ENCODE assay signal across 13 cellular contexts in genomic region chr16:27264151-27264550, GRCh38. TPM values are rescaled to one million over a fixed set of nuclear protein-coding genes. Genes with fewer than 3 reads are reported as not detected.
DNase-seq lines count a peak whose midpoint lies in the region; ATAC-seq, FAIRE-seq and TF ChIP-seq lines count a peak whose summit lies in the region.
"Had no signal": no experiment of that assay in that cellular context is flagged by ENCODE, and none has a peak within 500 bp of the region (broad histone marks: within the 10 kb centered on the region; RNA-seq: fewer than 3 reads in every experiment).

No MANE protein-coding gene starts in this region.

- H2BK120ac ChIP-seq in IMR-90 (ENCODE audit: low read depth, low read length): peak overlapping the region; percentile 20; the same call in 1 of the 2 replicates

- no peak overlapping the region for H3K23ac ChIP-seq in IMR-90 (ENCODE audit: low read depth, low read length)

- no peaks in the 10 kb centered on the region for H3K27me3 ChIP-seq in IMR-90 (ENCODE audit: control insufficient read depth, insufficient read depth, low read length)
- H3K27me3 ChIP-seq in brain microvascular endothelial cell (replicated peaks): no peaks in the 10 kb centered on the region
- no peaks in the 10 kb centered on the region for H3K27me3 ChIP-seq in keratinocyte (ENCODE audit: control insufficient read depth, extremely low read depth, insufficient read depth, low read length)
- H3K27me3 ChIP-seq: right atrium auricular region, transverse colon had no signal

- H2BK5ac ChIP-seq in IMR-90 (ENCODE audit: low read depth, low read length, poor library complexity, severe bottlenecking): peak overlapping the region; percentile 93

- no peak for TF ChIP-seq RAD21 in IMR-90 (IDR thresholded peaks at IDR 0.05; ENCODE audit: low read length)

- CTCF ChIA-PET in IMR-90 (lab: Yijun Ruan, JAX): interaction anchor here (0.6 to 1.3 kb wide), 2 partner anchors 29 to 953 kb away, joined by 3 to 6 read pairs; no protein-coding TSS in a partner anchor

- DNase-seq in ACHN (peak; percentile 79), IMR-90 (peak; percentile 88), brain microvascular endothelial cell (peak; percentile 81), keratinocyte (ENCODE audit: low read depth, low spot score) (peak; percentile 44), HuH-7.5 (ENCODE audit: low spot score) (no peak), NK-92 (lab: John Stamatoyannopoulos, UW; ENCODE audit: unreplicated experiment) (no peak)
- DNase-seq: C1 segment of cervical spinal cord, NCI-H1436 treated with DMSO at 0.1 percent for 48 hours, transverse colon had no signal

- dilution Hi-C loops in IMR-90 (cut with HindIII; ENCODE audit: low sequenced_read_pairs, unreplicated experiment) (no loop called here), keratinocyte (cut with MboI; ENCODE audit: extremely low pct_ligation_motif_present, low sequenced_read_pairs) (no loop called here)

- H2AK9ac ChIP-seq in IMR-90 (replicated peaks; ENCODE audit: low read depth, low read length, poor library complexity): no peak overlapping the region

- H3K4me2 ChIP-seq in IMR-90 (ENCODE audit: low read depth, low read length) (peak overlapping the region; percentile 56; the same call in 1 of the 2 replicates), keratinocyte (ENCODE audit: control insufficient read depth, extremely low read depth, insufficient read depth, low read depth, low read length) (peak overlapping the region; percentile 27)

- H3K9me3 ChIP-seq in IMR-90 (ENCODE audit: control insufficient read depth, insufficient read depth, low read length) (no peaks in the 10 kb centered on the region), keratinocyte (ENCODE audit: control insufficient read depth, low read depth, low read length) (no peaks in the 10 kb centered on the region)
- H3K9me3 ChIP-seq: right atrium auricular region, transverse colon had no signal

- peak overlapping the region; percentile 44; the same call in 1 of the 2 replicates for H3K27ac ChIP-seq in IMR-90 (ENCODE audit: insufficient read depth, low read length)
- H3K27ac ChIP-seq in brain microvascular endothelial cell: peak overlapping the region; percentile 58
- H3K27ac ChIP-seq in keratinocyte (ENCODE audit: control insufficient read depth, insufficient read depth, low read length): peak overlapping the region; percentile 23
- H3K27ac ChIP-seq: HL-60, right atrium auricular region, transverse colon had no signal

- peak overlapping the region; percentile 76; the same call in 1 of the 3 replicates for H2BK15ac ChIP-seq in IMR-90 (ENCODE audit: low read depth, low read length)

- intact Hi-C loops in IMR-90 (cut with micrococcal nuclease): no loop called here

- no peak overlapping the region for H3K9ac ChIP-seq in IMR-90 (ENCODE audit: low read depth, low read length)
- no peak overlapping the region for H3K9ac ChIP-seq in keratinocyte (ENCODE audit: control insufficient read depth, extremely low read depth, insufficient read depth, low read length)

- peak overlapping the region; percentile 54; the same call in 1 of the 2 replicates for H2BK20ac ChIP-seq in IMR-90 (ENCODE audit: low read depth, low read length)

- peak; percentile 55 for FAIRE-seq in keratinocyte (lab: Jason Lieb, UNC)

- peaks cover 5% of the 10 kb centered on the region for H3K4me1 ChIP-seq in IMR-90 (ENCODE audit: control insufficient read depth, insufficient read depth, low read length)
- peaks cover 23% of the 10 kb centered on the region for H3K4me1 ChIP-seq in keratinocyte (ENCODE audit: control insufficient read depth, extremely low read depth, insufficient read depth, low read length)

- H3K18ac ChIP-seq in IMR-90 (ENCODE audit: low read depth, low read length): no peak overlapping the region

- TF ChIP-seq POLR2A in IMR-90 (IDR thresholded peaks at IDR 0.05; ENCODE audit: low read depth, low read length): no peak

- BruUV-seq in IMR-90 (replicated peaks; lab: Mats Ljungman, UMichigan): no TSS peak

- peak overlapping the region; percentile 21 for H4K91ac ChIP-seq in IMR-90 (ENCODE audit: insufficient read depth, low read depth, low read length)

- no peak overlapping the region for H4K8ac ChIP-seq in IMR-90 (ENCODE audit: low read depth in 2 of 2, low read length in 2 of 2)

- no peak overlapping the region for H3K14ac ChIP-seq in IMR-90 (replicated peaks; ENCODE audit: low read depth, low read length)

- no CpG with 5 or more reads among the region's 6 CpGs for WGBS in IMR-90 (ENCODE audit: extremely low coverage in 2 of 2, insufficient read length in 1 of 2), 2 experiments

- TF ChIP-seq CTCF in IMR-90 (conservative IDR thresholded peaks at IDR 0.05; ENCODE audit: low read depth, low read length): no peak
- no peak for TF ChIP-seq CTCF in brain microvascular endothelial cell (IDR thresholded peaks at IDR 0.05; ENCODE audit: low read depth, low read length, missing control alignments)
- no peak for TF ChIP-seq CTCF in keratinocyte (optimal IDR thresholded peaks at IDR 0.05 in 1 of 3, IDR thresholded peaks at IDR 0.05 in 1 of 3, conservative IDR thresholded peaks at IDR 0.05 in 1 of 3; ENCODE audit: extremely low read depth in 1 of 3, insufficient read depth in 2 of 3, low read length in 3 of 3)

- in situ Hi-C loops in ACHN (cut with HindIII; ENCODE audit: low pct_ligation_motif_present, low pct_unique_long_range_greater_than_20kb, low sequenced_read_pairs) (no loop called here), IMR-90 (cut with MboI; ENCODE audit: low sequenced_read_pairs) (no loop called here), brain microvascular endothelial cell (cut with HindIII; ENCODE audit: low pct_ligation_motif_present, low sequenced_read_pairs) (no loop called here)

- H3K9me1 ChIP-seq in IMR-90 (ENCODE audit: insufficient read depth, low read length) (peaks cover 11% of the 10 kb centered on the region), keratinocyte (ENCODE audit: control insufficient read depth, extremely low read depth, insufficient read depth, low read length) (no peaks in the 10 kb centered on the region)

- H3K79me1 ChIP-seq in IMR-90 (ENCODE audit: low read depth in 1 of 2, low read length in 2 of 2): peaks cover 24 to 60% of the 10 kb centered on the region in 2 experiments

- peak overlapping the region; percentile 32; the same call in 1 of the 2 replicates for H3K4ac ChIP-seq in IMR-90 (ENCODE audit: low read depth, low read length)

- ATAC-seq in IMR-90 (ENCODE audit: low read depth) (peak; percentile 67), GM21360 (IDR thresholded peaks at IDR 0.05; ENCODE audit: unreplicated experiment) (no peak), HG03280 (IDR thresholded peaks at IDR 0.05; ENCODE audit: unreplicated experiment) (no peak)

- peaks cover 28% of the 10 kb centered on the region for H3K79me2 ChIP-seq in keratinocyte (ENCODE audit: control insufficient read depth, insufficient read depth, low read length)

- no peak overlapping the region for H4K5ac ChIP-seq in IMR-90 (ENCODE audit: low read depth, low read length)

- POLR2A ChIA-PET in IMR-90 (lab: Charles Lee; ENCODE audit: unreplicated experiment): no interaction called here

- no peak overlapping the region; the same call in 1 of the 2 replicates for H3K56ac ChIP-seq in IMR-90 (ENCODE audit: extremely low read depth, insufficient read depth, low read length)

- 0 out of 2 replicates have a peak overlapping the region, but pooled peaks have one; percentile 30 for H2AK5ac ChIP-seq in IMR-90 (ENCODE audit: low read depth, low read length)

- no peaks in the 10 kb centered on the region for H3K36me3 ChIP-seq in IMR-90 (ENCODE audit: control insufficient read depth, insufficient read depth, low read length)
- no peaks in the 10 kb centered on the region for H3K36me3 ChIP-seq in brain microvascular endothelial cell (replicated peaks)
- peaks cover 0 to 6% of the 10 kb centered on the region in 2 experiments for H3K36me3 ChIP-seq in keratinocyte (ENCODE audit: control insufficient read depth in 2 of 2, extremely low read depth in 1 of 2, insufficient read depth in 2 of 2, low read length in 2 of 2)
- H3K36me3 ChIP-seq: right atrium auricular region, transverse colon had no signal

- no peak overlapping the region for H2AFZ ChIP-seq in IMR-90 (replicated peaks; ENCODE audit: low read length, poor library complexity)
- H2AFZ ChIP-seq in keratinocyte (ENCODE audit: control insufficient read depth, low read length): no peak overlapping the region

- H4K20me1 ChIP-seq in IMR-90 (ENCODE audit: insufficient read depth, low read length) (no peaks in the 10 kb centered on the region), keratinocyte (ENCODE audit: control insufficient read depth, extremely low read depth, insufficient read depth, low read length) (no peaks in the 10 kb centered on the region)

- H3K4me3 ChIP-seq in IMR-90 (ENCODE audit: insufficient read depth, low read depth, low read length): no peak overlapping the region
- H3K4me3 ChIP-seq in brain microvascular endothelial cell (ENCODE audit: low read depth, low read length): no peak overlapping the region
- no peak overlapping the region for H3K4me3 ChIP-seq in keratinocyte (ENCODE audit: control insufficient read depth in 2 of 3, extremely low read depth in 1 of 3, insufficient read depth in 2 of 3, low read depth in 1 of 3, low read length in 3 of 3)
- H3K4me3 ChIP-seq: right atrium auricular region, transverse colon had no signal

RNA-seq across cellular contexts. Expression of gene NSMCE1, which starts 4.4 kb away (rescaled TPM):
- 120 and 130 TPM in 2 replicates for total RNA-seq in IMR-90 (2012; rRNA removed)
- polyA plus RNA-seq in IMR-90 (2012; rRNA removed): 47.5 and 48.0 TPM in 2 replicates
- polyA plus RNA-seq in IMR-90 (2012; cell fraction: cytosol; rRNA removed): 36.6 and 48.8 TPM in 2 replicates
- polyA plus RNA-seq in IMR-90 (2012; cell fraction: nucleus; rRNA removed; ENCODE audit: low replicate concordance): 13.4 and 21.5 TPM in 2 replicates
- polyA plus RNA-seq in keratinocyte: 54.7 to 59.8 TPM (median 55.9 TPM) in 3 replicates
- polyA plus RNA-seq in keratinocyte (2011; ENCODE audit: low read depth): 118 TPM
- polyA plus RNA-seq in keratinocyte (2011; cell fraction: cytosol; rRNA removed): 38.0 and 44.0 TPM in 2 replicates
- 22.4 and 22.7 TPM in 2 replicates for polyA plus RNA-seq in keratinocyte (2011; cell fraction: nucleus; rRNA removed)
- 80.7 and 111 TPM in 2 replicates for polyA plus RNA-seq in keratinocyte (2012; ENCODE audit: low replicate concordance)
- 45.9 to 271 TPM (median 55.7 TPM) in 3 replicates for polyA minus RNA-seq in keratinocyte
- polyA minus RNA-seq in keratinocyte (2011; cell fraction: cytosol; rRNA and poly(A)+ RNA removed): 30.9 TPM
- polyA minus RNA-seq in keratinocyte (2011; cell fraction: nucleus; rRNA and poly(A)+ RNA removed): 15.0 and 16.2 TPM in 2 replicates

RNA-seq across cellular contexts. Expression of gene IL4R, which starts 49.6 kb away (rescaled TPM):
- 6.3 and 8.3 TPM in 2 replicates for total RNA-seq in IMR-90 (2012; rRNA removed)
- 18.7 and 21.5 TPM in 2 replicates for polyA plus RNA-seq in IMR-90 (2012; rRNA removed)
- polyA plus RNA-seq in IMR-90 (2012; cell fraction: cytosol; rRNA removed): 10.3 and 18.0 TPM in 2 replicates
- polyA plus RNA-seq in IMR-90 (2012; cell fraction: nucleus; rRNA removed; ENCODE audit: low replicate concordance): 32.7 and 42.5 TPM in 2 replicates
- polyA plus RNA-seq in keratinocyte: 60.5 to 79.1 TPM (median 77.8 TPM) in 3 replicates
- 27.2 TPM for polyA plus RNA-seq in keratinocyte (2011; ENCODE audit: low read depth)
- 31.6 and 39.6 TPM in 2 replicates for polyA plus RNA-seq in keratinocyte (2011; cell fraction: cytosol; rRNA removed)
- polyA plus RNA-seq in keratinocyte (2011; cell fraction: nucleus; rRNA removed): 153 and 169 TPM in 2 replicates
- 48.6 and 66.4 TPM in 2 replicates for polyA plus RNA-seq in keratinocyte (2012; ENCODE audit: low replicate concordance)
- polyA minus RNA-seq in keratinocyte: 90.9 to 242 TPM (median 99.7 TPM) in 3 replicates
- 54.3 TPM for polyA minus RNA-seq in keratinocyte (2011; cell fraction: cytosol; rRNA and poly(A)+ RNA removed)
- 107 and 118 TPM in 2 replicates for polyA minus RNA-seq in keratinocyte (2011; cell fraction: nucleus; rRNA and poly(A)+ RNA removed)

Comparison
In these comparisons a context has a peak if more than half of its experiments do, and no peak if none do; other contexts are left out.
1. DNase-seq: peak in ACHN (single experiment), IMR-90 (single experiment), brain microvascular endothelial cell (single experiment) and keratinocyte (single experiment); none in HuH-7.5 (single experiment) and NK-92 (single experiment).
2. Peak in every context shown above with its lines, with median percentiles within 50 percentile points of each other: H3K27ac ChIP-seq.